In the genomic region with DNA sequence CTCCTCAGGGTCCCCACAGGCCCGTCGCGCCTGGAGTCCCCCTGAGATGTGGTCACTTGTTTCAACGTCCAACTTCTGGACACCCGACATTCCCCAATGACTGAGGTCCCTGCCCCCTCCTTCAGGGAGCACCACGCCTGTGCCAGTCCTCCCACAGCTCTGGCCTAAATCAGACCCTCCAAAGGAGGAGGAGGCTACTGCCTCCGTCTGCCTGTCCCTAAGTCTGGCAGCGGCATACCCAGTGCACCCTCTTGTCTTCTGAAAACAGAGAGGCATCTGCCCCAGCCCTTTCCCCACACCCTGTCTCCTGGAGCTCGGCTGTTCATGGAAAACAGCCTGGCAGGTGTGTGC, we compare ENCODE assay signal across 23 cellular contexts. TPM values are rescaled to one million over a fixed set of nuclear protein-coding genes. Genes with fewer than 3 reads are reported as not detected.
DNase-seq lines count a peak whose midpoint lies in the region; ATAC-seq, FAIRE-seq and TF ChIP-seq lines count a peak whose summit lies in the region.
"Had no signal": no experiment of that assay in that cellular context is flagged by ENCODE, and none has a peak within 500 bp of the region (broad histone marks: within the 10 kb centered on the region; RNA-seq: fewer than 3 reads in every experiment).

No MANE protein-coding gene starts in this region.

- no peak overlapping the region for H3K4me3 Mint-ChIP-seq in activated naive CD8-positive, alpha-beta T cell treated with anti-CD3 and anti-CD28 coated beads, Interleukin-2, amount 10 ng/mL, durations not matched to agents 7 days and 5 days
- H3K4me3 Mint-ChIP-seq in activated naive CD8-positive, alpha-beta T cell treated with anti-CD3 and anti-CD28 coated beads, Interleukin-2, amount 50 U/mL, for 24 hours, result no peak overlapping the region
- H3K4me3 Mint-ChIP-seq: activated naive CD4-positive, alpha-beta T cell treated with anti-CD3 and anti-CD28 coated beads, Interleukin-2, amount 10 ng/mL, durations not matched to agents 7 days and 5 days; naive thymus-derived CD4-positive, alpha-beta T cell had no signal

- H3K79me2 ChIP-seq in GM12878 (ENCODE audit: control insufficient read depth, insufficient read depth, low read length), result no peaks in the 10 kb centered on the region
- H3K79me2 ChIP-seq in neural cell (replicated peaks; ENCODE audit: insufficient read depth, low read length), result no peaks in the 10 kb centered on the region
- no peaks in the 10 kb centered on the region for H3K79me2 ChIP-seq in SK-N-SH (ENCODE audit: insufficient read depth)

- no peak overlapping the region for H3K9ac ChIP-seq in GM12878 (ENCODE audit: control insufficient read depth, insufficient read depth, low read length)
- H3K9ac ChIP-seq in neural cell (ENCODE audit: low read length), result peak overlapping the region; percentile 12
- H3K9ac ChIP-seq in SK-N-SH, result no peak overlapping the region

- no peaks in the 10 kb centered on the region for H3K27me3 ChIP-seq in GM12878 (replicated peaks in 1 of 2; ENCODE audit: control insufficient read depth in 2 of 2, insufficient read depth in 2 of 2, low read length in 1 of 2)
- H3K27me3 ChIP-seq in neural cell (ENCODE audit: insufficient read depth, low read depth, low read length), result no peaks in the 10 kb centered on the region
- no peaks in the 10 kb centered on the region; the same call in 1 of the 2 replicates for H3K27me3 ChIP-seq in SK-N-SH (ENCODE audit: insufficient read depth)
- H3K27me3 ChIP-seq: upper lobe of left lung had no signal

- H3K4me2 ChIP-seq in GM12878 (ENCODE audit: control insufficient read depth, insufficient read depth) (peak overlapping the region; percentile 13; the same call in 1 of the 2 replicates), neural cell (ENCODE audit: low read length) (no peak overlapping the region), SK-N-SH (no peak overlapping the region)

- SMC1A ChIA-PET in GM12878 (lab: Charles Lee; ENCODE audit: uncharacterized antibody, unreplicated experiment), result no interaction called here

- H3K9me3 Mint-ChIP-seq in activated naive CD8-positive, alpha-beta T cell treated with anti-CD3 and anti-CD28 coated beads, Interleukin-2, amount 10 ng/mL, durations not matched to agents 7 days and 5 days, result no peaks in the 10 kb centered on the region
- H3K9me3 Mint-ChIP-seq in activated naive CD8-positive, alpha-beta T cell treated with anti-CD3 and anti-CD28 coated beads, Interleukin-2, amount 50 U/mL, for 24 hours, result no peaks in the 10 kb centered on the region
- H3K9me3 Mint-ChIP-seq: activated naive CD4-positive, alpha-beta T cell treated with anti-CD3 and anti-CD28 coated beads, Interleukin-2, amount 10 ng/mL, durations not matched to agents 7 days and 5 days had no signal

- H3K27me3 Mint-ChIP-seq in activated naive CD8-positive, alpha-beta T cell treated with anti-CD3 and anti-CD28 coated beads, Interleukin-2, amount 10 ng/mL, durations not matched to agents 7 days and 5 days, result no peaks in the 10 kb centered on the region
- no peaks in the 10 kb centered on the region for H3K27me3 Mint-ChIP-seq in activated naive CD8-positive, alpha-beta T cell treated with anti-CD3 and anti-CD28 coated beads, Interleukin-2, amount 50 U/mL, for 24 hours

- TF ChIP-seq CTCF in GM12878 (IDR thresholded peaks at IDR 0.05 in 2 of 3, conservative IDR thresholded peaks at IDR 0.05 in 1 of 3; ENCODE audit: control insufficient read depth in 2 of 3, extremely low read depth in 1 of 3, insufficient read depth in 1 of 3, low read depth in 3 of 3, low read length in 3 of 3) (no peak), neural cell (IDR thresholded peaks at IDR 0.05; ENCODE audit: poor library complexity, severe bottlenecking) (no peak), SK-N-SH (IDR thresholded peaks at IDR 0.05) (no peak)

- H3K27ac Mint-ChIP-seq in activated naive CD8-positive, alpha-beta T cell treated with anti-CD3 and anti-CD28 coated beads, Interleukin-2, amount 10 ng/mL, durations not matched to agents 7 days and 5 days, result peak overlapping the region; percentile 32
- H3K27ac Mint-ChIP-seq in activated naive CD8-positive, alpha-beta T cell treated with anti-CD3 and anti-CD28 coated beads, Interleukin-2, amount 50 U/mL, for 24 hours, result no peak overlapping the region
- H3K27ac Mint-ChIP-seq: activated naive CD4-positive, alpha-beta T cell treated with anti-CD3 and anti-CD28 coated beads, Interleukin-2, amount 10 ng/mL, durations not matched to agents 7 days and 5 days had no signal

- H3F3A ChIP-seq in neural cell (ENCODE audit: insufficient read depth, low read length, poor library complexity, severe bottlenecking), result no peaks in the 10 kb centered on the region
- H3F3A ChIP-seq in SK-N-SH (replicated peaks; ENCODE audit: insufficient read depth), result no peaks in the 10 kb centered on the region

- in situ Hi-C loops in GM12878 (cut with MboI), result no loop called here
- in situ Hi-C loops in ACHN (cut with HindIII; ENCODE audit: low pct_ligation_motif_present, low pct_unique_long_range_greater_than_20kb, low sequenced_read_pairs), result no loop called here

- RAD21 ChIA-PET in GM12878 (lab: Charles Lee; ENCODE audit: unreplicated experiment), result no interaction called here

- 10% methylated on average over 9 of the region's 9 CpGs for WGBS in GM12878 (ENCODE audit: insufficient coverage, insufficient replicate concordance, low lambda C conversion rate, missing lambda C conversion rate)
- 66% methylated on average over 9 of the region's 9 CpGs for WGBS in SK-N-SH (ENCODE audit: low lambda C conversion rate)

- TF ChIP-seq RAD21 in GM12878 (IDR thresholded peaks at IDR 0.05; ENCODE audit: insufficient read depth, low read depth, low read length), result no peak
- no peak for TF ChIP-seq RAD21 in neural cell (conservative IDR thresholded peaks at IDR 0.05)
- no peak for TF ChIP-seq RAD21 in SK-N-SH (IDR thresholded peaks at IDR 0.05; ENCODE audit: low read length)

- H3K27ac ChIP-seq in GM12878 (ENCODE audit: control insufficient read depth, insufficient read depth), result peak overlapping the region; percentile 2; the same call in 1 of the 2 replicates
- no peak overlapping the region for H3K27ac ChIP-seq in neural cell (ENCODE audit: low read length)
- H3K27ac ChIP-seq in SK-N-SH (ENCODE audit: low read depth in 2 of 2, low read length in 1 of 2), result no peak overlapping the region
- H3K27ac ChIP-seq: upper lobe of left lung had no signal

- H3K36me3 ChIP-seq in GM12878 (ENCODE audit: control insufficient read depth in 2 of 2, insufficient read depth in 2 of 2, low read length in 1 of 2) (peaks cover 0 to 2% of the 10 kb centered on the region in 2 experiments; a peak in 2 of 4 replicates), neural cell (ENCODE audit: insufficient read depth, low read length) (no peaks in the 10 kb centered on the region), SK-N-SH (replicated peaks in 1 of 2; ENCODE audit: control insufficient read depth in 1 of 2, insufficient read depth in 2 of 2, low read length in 1 of 2) (no peaks in the 10 kb centered on the region)
- H3K36me3 ChIP-seq: upper lobe of left lung had no signal

- no peaks in the 10 kb centered on the region for H3K9me2 ChIP-seq in neural cell (ENCODE audit: insufficient read depth, low read length)
- no peaks in the 10 kb centered on the region for H3K9me2 ChIP-seq in SK-N-SH

- H3K4me1 ChIP-seq in GM12878 (ENCODE audit: control insufficient read depth, insufficient read depth, low read length) (peaks cover 10% of the 10 kb centered on the region), SK-N-SH (ENCODE audit: control insufficient read depth in 1 of 2, insufficient read depth in 2 of 2, low read depth in 1 of 2, low read length in 1 of 2) (no peaks in the 10 kb centered on the region; a peak in 1 of 4 replicates)

- POLR2A ChIA-PET in activated naive CD8-positive, alpha-beta T cell treated with anti-CD3 and anti-CD28 coated beads, Interleukin-2, amount 10 ng/mL, durations not matched to agents 7 days and 5 days (lab: Charles Lee), result no interaction called here
- POLR2A ChIA-PET in GM12878 (lab: Charles Lee) (no interaction called here), SK-N-SH (lab: Yijun Ruan, JAX) (no interaction called here)

- H3K4me3 ChIP-seq in GM12878 (no peak overlapping the region), neural cell (ENCODE audit: low read length) (no peak overlapping the region), SK-N-SH (ENCODE audit: low read depth in 2 of 2, low read length in 1 of 2) (no peak overlapping the region)
- H3K4me3 ChIP-seq: upper lobe of left lung had no signal

- H3K36me3 Mint-ChIP-seq in activated naive CD8-positive, alpha-beta T cell treated with anti-CD3 and anti-CD28 coated beads, Interleukin-2, amount 10 ng/mL, durations not matched to agents 7 days and 5 days, result peaks cover 14% of the 10 kb centered on the region
- peaks cover 4% of the 10 kb centered on the region for H3K36me3 Mint-ChIP-seq in activated naive CD8-positive, alpha-beta T cell treated with anti-CD3 and anti-CD28 coated beads, Interleukin-2, amount 50 U/mL, for 24 hours (ENCODE audit: low read depth)
- H3K36me3 Mint-ChIP-seq: naive thymus-derived CD4-positive, alpha-beta T cell had no signal

- intact Hi-C loops in GM12878 (cut with micrococcal nuclease; ENCODE audit: unreplicated experiment), result no loop called here

- ATAC-seq in activated naive CD8-positive, alpha-beta T cell treated with anti-CD3 and anti-CD28 coated beads, Interleukin-2, amount 10 ng/mL, durations not matched to agents 7 days and 5 days (ENCODE audit: low read depth), result no peak
- no peak for ATAC-seq in activated naive CD8-positive, alpha-beta T cell treated with anti-CD3 and anti-CD28 coated beads, Interleukin-2, amount 50 U/mL, for 24 hours
- ATAC-seq in HG02870 (IDR thresholded peaks at IDR 0.05; ENCODE audit: unreplicated experiment) (peak; percentile 11), GM12878 (no peak)
- ATAC-seq: HCT116; naive thymus-derived CD4-positive, alpha-beta T cell had no signal

- no peak for TF ChIP-seq EP300 in GM12878 (IDR thresholded peaks at IDR 0.05; ENCODE audit: borderline replicate concordance in 1 of 2, control insufficient read depth in 1 of 2, low read depth in 2 of 2, low read length in 2 of 2)
- no peak for TF ChIP-seq EP300 in neural cell (conservative IDR thresholded peaks at IDR 0.05; ENCODE audit: poor library complexity, severe bottlenecking)
- no peak for TF ChIP-seq EP300 in SK-N-SH (IDR thresholded peaks at IDR 0.05; ENCODE audit: borderline replicate concordance in 1 of 2, low read depth in 1 of 2, low read length in 1 of 2)

- H4K20me1 ChIP-seq in GM12878 (ENCODE audit: control insufficient read depth, insufficient read depth) (no peaks in the 10 kb centered on the region), neural cell (ENCODE audit: insufficient read depth) (no peaks in the 10 kb centered on the region), SK-N-SH (ENCODE audit: insufficient read depth) (no peaks in the 10 kb centered on the region)

- no peak overlapping the region for H2AFZ ChIP-seq in GM12878 (ENCODE audit: control insufficient read depth, low read depth, low read length)
- no peak overlapping the region for H2AFZ ChIP-seq in neural cell (ENCODE audit: low read depth, low read length)
- no peak overlapping the region for H2AFZ ChIP-seq in SK-N-SH (ENCODE audit: low read depth)

- no peaks in the 10 kb centered on the region for H3K4me1 Mint-ChIP-seq in activated naive CD8-positive, alpha-beta T cell treated with anti-CD3 and anti-CD28 coated beads, Interleukin-2, amount 10 ng/mL, durations not matched to agents 7 days and 5 days
- H3K4me1 Mint-ChIP-seq in activated naive CD8-positive, alpha-beta T cell treated with anti-CD3 and anti-CD28 coated beads, Interleukin-2, amount 50 U/mL, for 24 hours, result no peaks in the 10 kb centered on the region
- H3K4me1 Mint-ChIP-seq: activated naive CD4-positive, alpha-beta T cell treated with anti-CD3 and anti-CD28 coated beads, Interleukin-2, amount 10 ng/mL, durations not matched to agents 7 days and 5 days had no signal

- H3K9me3 ChIP-seq in GM12878 (replicated peaks; ENCODE audit: control insufficient read depth, insufficient read depth, low read length) (no peaks in the 10 kb centered on the region), neural cell (ENCODE audit: low read length) (no peaks in the 10 kb centered on the region), SK-N-SH (no peaks in the 10 kb centered on the region)
- H3K9me3 ChIP-seq: upper lobe of left lung had no signal

- DNase-seq in activated naive CD8-positive, alpha-beta T cell treated with anti-CD3 and anti-CD28 coated beads, Interleukin-2, amount 10 ng/mL, durations not matched to agents 7 days and 5 days, result no peak
- DNase-seq in activated naive CD8-positive, alpha-beta T cell treated with anti-CD3 and anti-CD28 coated beads, Interleukin-2, amount 50 U/mL, for 24 hours, result no peak
- DNase-seq in GM12878 (ENCODE audit: low read depth, low spot score) (no peak), ACHN (no peak), SK-N-SH (no peak), nucleus accumbens (lab: John Stamatoyannopoulos, UW) (no peak)
- DNase-seq: activated CD4-positive, alpha-beta T cell treated with anti-CD3 and anti-CD28 coated beads, Interleukin-2, amount 50 U/mL, for 1 hour; activated naive CD4-positive, alpha-beta T cell treated with anti-CD3 and anti-CD28 coated beads, Interleukin-2, amount 10 ng/mL, durations not matched to agents 7 days and 5 days; C1 segment of cervical spinal cord; DMS 273 treated with DMSO at 0.1 percent for 48 hours; GF-D8; kidney; mesenchymal stem cell; naive thymus-derived CD4-positive, alpha-beta T cell; OCI-M1; SIG-M5; stimulated activated CD4-positive, alpha-beta T cell treated with anti-CD3 and anti-CD28 coated beads, Interleukin-2, amount 100 ng/mL, for 48 hours; upper lobe of left lung had no signal

- CTCF ChIA-PET in GM12878 (lab: Yijun Ruan, JAX) (interaction anchor here (1.2 kb wide), 1 partner anchor 66 kb away, joined by 5 read pairs; no protein-coding TSS in a partner anchor), SK-N-SH (lab: Yijun Ruan, JAX) (interaction anchor here (1.2 kb wide), 2 partner anchors 8 to 17 kb away, joined by 3 read pairs; no protein-coding TSS in a partner anchor)

- FAIRE-seq in GM12878 (lab: Jason Lieb, UNC), result no peak
- FAIRE-seq: A204.1, kidney had no signal

- BruUV-seq in GM12878 (replicated peaks; lab: Mats Ljungman, UMichigan), result no TSS peak

- TF ChIP-seq POLR2A in GM12878 (IDR thresholded peaks at IDR 0.05; ENCODE audit: low read depth, low read length), result no peak

RNA-seq across cellular contexts. Expression of a gene that starts 46.2 kb away (rescaled TPM):
- 10 to 100 TPM; 47.0 to 57.2 TPM for total RNA-seq in activated naive CD8-positive, alpha-beta T cell treated with anti-CD3 and anti-CD28 coated beads, Interleukin-2, amount 10 ng/mL, durations not matched to agents 7 days and 5 days
- 9.6 and 12.7 TPM in 2 replicates for total RNA-seq in GM12878 (2013; cell fraction: nucleolus; rRNA removed)
- total RNA-seq in GM12878 (2014; rRNA removed) (14.9 and 18.7 TPM in 2 replicates), GM12878 (2014; rRNA removed; fragmentation: Illumina TruSeq; extraction: Trizol) (6.2 and 7.6 TPM in 2 replicates), GM12878 (2021) (14.1 and 16.5 TPM in 2 replicates)
- polyA plus RNA-seq in GM12878 (2011; ENCODE audit: low read depth), result 5.5 TPM
- polyA plus RNA-seq in GM12878 (2011; rRNA removed) (27.2 and 52.1 TPM in 2 replicates), GM12878 (2014; fragmentation: Illumina TruSeq; extraction: Trizol) (3.0 and 8.1 TPM in 2 replicates), GM12878 (2014; fragmentation: Nextera tagmentation; extraction: Ambion mirVana) (1 to 10 TPM in 1 of 2 experiments, under 1 TPM in 1; 0.47 to 4.1 TPM), GM12878 (2014; rRNA removed) (15.8 and 22.8 TPM in 2 replicates), GM12878 (2016; fragmentation: Nextera tagmentation; extraction: Ambion mirVana) (10 to 100 TPM; 16.6 to 17.8 TPM), neural cell (0.42 and 2.9 TPM in 2 replicates), SK-N-SH (2012; rRNA removed) (0.19 and 0.39 TPM in 2 replicates)
- polyA plus RNA-seq in GM12878 (2011; cell fraction: cytosol; rRNA removed), result 60.9 and 85.9 TPM in 2 replicates
- 39.2 and 42.9 TPM in 2 replicates for polyA plus RNA-seq in GM12878 (2011; cell fraction: nucleus; rRNA removed)
- polyA plus RNA-seq in GM12878 (2012), result 18.3 and 28.3 TPM in 2 replicates
- polyA minus RNA-seq in GM12878 (2011; rRNA and poly(A)+ RNA removed), result 17.5 and 26.5 TPM in 2 replicates
- polyA minus RNA-seq in GM12878 (2011; cell fraction: cytosol; rRNA and poly(A)+ RNA removed), result 8.8 and 10.3 TPM in 2 replicates
- polyA minus RNA-seq in GM12878 (2011; cell fraction: nucleus; rRNA and poly(A)+ RNA removed), result 13.5 and 19.1 TPM in 2 replicates
- polyA minus RNA-seq in neural cell, result 1.3 TPM in 1 of 2 replicates, not detected in the other
- 0.19 and 0.28 TPM in 2 replicates for polyA plus RNA-seq in SK-N-SH (2012; cell fraction: cytosol; rRNA removed)
- 0.13 and 0.18 TPM in 2 replicates for polyA plus RNA-seq in SK-N-SH (2012; cell fraction: nucleus; rRNA removed)
- total RNA-seq: fibroblast of lung had no signal
- polyA plus RNA-seq: fibroblast of lung had no signal
